19 cellular contexts compared by ENCODE assay signal in genomic region chr7:101783381-101784181, GRCh38. TPM values are rescaled to one million over a fixed set of nuclear protein-coding genes. Genes with fewer than 3 reads are reported as not detected.
DNase-seq lines count a peak whose midpoint lies in the region; ATAC-seq, FAIRE-seq and TF ChIP-seq lines count a peak whose summit lies in the region.
"Had no signal": no experiment of that assay in that cellular context is flagged by ENCODE, and none has a peak within 500 bp of the region (broad histone marks: within the 10 kb centered on the region; RNA-seq: fewer than 3 reads in every experiment).

No MANE protein-coding gene starts in this region.

- peaks cover 12 to 24% (median 17%) of the 10 kb centered on the region in 10 experiments for H3K4me1 ChIP-seq in BLaER1 treated with 17β-estradiol and CSF1 and Interleukin-3, amounts not matched to agents 10 nM and 100 nM
- H3K4me1 ChIP-seq in HepG2 (ENCODE audit: insufficient read depth, low read length) (peaks cover 17% of the 10 kb centered on the region), small intestine (ENCODE audit: control insufficient read depth in 2 of 2, insufficient read depth in 1 of 2, low read depth in 1 of 2, low read length in 1 of 2) (peaks cover 2% of the 10 kb centered on the region in 2 donors)

- H3K9ac ChIP-seq in BLaER1 treated with 17β-estradiol and CSF1 and Interleukin-3, amounts not matched to agents 10 nM and 100 nM: no peak overlapping the region
- H3K9ac ChIP-seq in HepG2 (ENCODE audit: insufficient read depth, low read depth, low read length): no peak overlapping the region

- H3K4me2 ChIP-seq in BLaER1 treated with 17β-estradiol and CSF1 and Interleukin-3, amounts not matched to agents 10 nM and 100 nM: peak overlapping the region; percentile 33 to 61 (median 54); a peak in 21 of 22 replicates
- H3K4me2 ChIP-seq in HepG2 (ENCODE audit: low read depth, low read length): peak overlapping the region; percentile 44

- TF ChIP-seq POLR2A in HepG2 (IDR thresholded peaks at IDR 0.05; ENCODE audit: insufficient read depth in 1 of 2, low read depth in 2 of 2, low read length in 2 of 2): no peak

- DNase-seq in caudate nucleus (lab: John Stamatoyannopoulos, UW) (peak in 32 of 61 donors; percentile 2 to 77 (median 20)), HepG2 (ENCODE audit: low spot score) (no peak), small intestine (peak; percentile 92), ACHN (no peak), HuH-7.5 (ENCODE audit: low spot score) (no peak)
- DNase-seq: GOT3; NCI-H1092; NCI-H1436; NCI-H187 treated with DMSO at 0.1 percent for 48 hours; NCI-H345; NCI-H524; NCI-H774; NK-92 treated with Interleukin-12 subunit alpha and Interleukin-12 subunit beta, amount 100 ng/mL, for 24 hours had no signal

- no peak for TF ChIP-seq RAD21 in HepG2 (CRISPR knock-in tag; IDR thresholded peaks at IDR 0.05)

- peaks cover 11 to 16% (median 14%) of the 10 kb centered on the region in 11 experiments for H3K9me3 ChIP-seq in BLaER1 treated with 17β-estradiol and CSF1 and Interleukin-3, amounts not matched to agents 10 nM and 100 nM (replicated peaks in 1 of 11)
- H3K9me3 ChIP-seq in HepG2 (ENCODE audit: low read length) (no peaks in the 10 kb centered on the region), small intestine (ENCODE audit: control insufficient read depth, low read depth) (no peaks in the 10 kb centered on the region)
- H3K9me3 ChIP-seq: Peyer's patch had no signal

- in situ Hi-C loops in HepG2 (cut with HindIII; ENCODE audit: extremely low pct_ligation_motif_present, low pct_unique_long_range_greater_than_20kb): no loop called here
- in situ Hi-C loops in ACHN (cut with HindIII; ENCODE audit: low pct_ligation_motif_present, low pct_unique_long_range_greater_than_20kb, low sequenced_read_pairs): no loop called here

- CTCF ChIA-PET in HepG2 (lab: Yijun Ruan, JAX; ENCODE audit: low intra/inter-chr PET ratio, low total read pairs): no interaction called here

- POLR2A ChIA-PET in HepG2 (lab: Yijun Ruan, JAX): no interaction called here

- no peak overlapping the region for H3K27ac ChIP-seq in BLaER1 treated with 17β-estradiol and CSF1 and Interleukin-3, amounts not matched to agents 10 nM and 100 nM
- no peak overlapping the region for H3K27ac ChIP-seq in caudate nucleus (ENCODE audit: low read depth, low read length)
- H3K27ac ChIP-seq in HepG2 (ENCODE audit: extremely low read length, insufficient read depth, low read length): no peak overlapping the region
- peak overlapping the region in 1 of 2 donors; percentile 69 for H3K27ac ChIP-seq in small intestine (ENCODE audit: low read depth in 1 of 2, low read length in 1 of 2)
- H3K27ac ChIP-seq: Peyer's patch had no signal

- TF ChIP-seq CTCF in HepG2 (CRISPR knock-in tag; IDR thresholded peaks at IDR 0.05): no peak

- TF ChIP-seq EP300 in HepG2 (IDR thresholded peaks at IDR 0.05; ENCODE audit: low read depth in 2 of 2, low read length in 2 of 2) (no peak), HepG2 (CRISPR knock-in tag; IDR thresholded peaks at IDR 0.05; ENCODE audit: borderline replicate concordance) (no peak)

- H3K36me3 ChIP-seq in BLaER1 treated with 17β-estradiol and CSF1 and Interleukin-3, amounts not matched to agents 10 nM and 100 nM: no peaks in the 10 kb centered on the region
- H3K36me3 ChIP-seq in HepG2 (replicated peaks in 1 of 2; ENCODE audit: control insufficient read depth in 1 of 2, insufficient read depth in 2 of 2, low read length in 2 of 2) (no peaks in the 10 kb centered on the region), small intestine (ENCODE audit: control insufficient read depth in 2 of 2, insufficient read depth in 2 of 2, low read length in 2 of 2) (no peaks in the 10 kb centered on the region)
- H3K36me3 ChIP-seq: Peyer's patch had no signal

- BruUV-seq in HepG2 (replicated peaks; lab: Mats Ljungman, UMichigan): no TSS peak

- H3K4me3 ChIP-seq in BLaER1 treated with 17β-estradiol and CSF1 and Interleukin-3, amounts not matched to agents 10 nM and 100 nM: no peak overlapping the region
- H3K4me3 ChIP-seq in HepG2 (replicated peaks in 1 of 3; ENCODE audit: insufficient read depth in 1 of 3, low read depth in 2 of 3, low read length in 3 of 3) (no peak overlapping the region), small intestine (ENCODE audit: low read depth in 1 of 2, low read length in 2 of 2) (no peak overlapping the region)
- H3K4me3 ChIP-seq: Peyer's patch had no signal

- intact Hi-C loops in HepG2 (cut with micrococcal nuclease; ENCODE audit: unreplicated experiment): no loop called here

- WGBS in HepG2 (ENCODE audit: low lambda C conversion rate): 31% methylated on average over 9 of the region's 10 CpGs
- 20 to 49% (median 29%) methylated on average over 10 of the region's 10 CpGs for WGBS in small intestine, 3 donors

- ATAC-seq in HepG2: no peak
- ATAC-seq in HG02642 (IDR thresholded peaks at IDR 0.05; ENCODE audit: poor library complexity, unreplicated experiment): no peak
- ATAC-seq: HCT116 had no signal

- no peak overlapping the region for H2AFZ ChIP-seq in HepG2 (ENCODE audit: low read length)

- no peaks in the 10 kb centered on the region for H4K20me1 ChIP-seq in BLaER1 treated with 17β-estradiol and CSF1 and Interleukin-3, amounts not matched to agents 10 nM and 100 nM
- no peaks in the 10 kb centered on the region for H4K20me1 ChIP-seq in HepG2 (ENCODE audit: insufficient read depth, low read length)

- H3K27me3 ChIP-seq in BLaER1 treated with 17β-estradiol and CSF1 and Interleukin-3, amounts not matched to agents 10 nM and 100 nM: no peaks in the 10 kb centered on the region
- peaks cover 0 to 6% of the 10 kb centered on the region in 2 experiments; a peak in 2 of 5 replicates for H3K27me3 ChIP-seq in HepG2 (ENCODE audit: control insufficient read depth in 1 of 2, insufficient read depth in 2 of 2, low read length in 2 of 2)
- H3K27me3 ChIP-seq in small intestine (ENCODE audit: control insufficient read depth in 2 of 2, insufficient read depth in 2 of 2, low read length in 2 of 2): no peaks in the 10 kb centered on the region
- H3K27me3 ChIP-seq: Peyer's patch had no signal

- H3K79me2 ChIP-seq in HepG2 (ENCODE audit: insufficient read depth, low read length): no peaks in the 10 kb centered on the region

- FAIRE-seq in HepG2 (lab: Jason Lieb, UNC): no peak
- FAIRE-seq in small intestine (lab: Jason Lieb, UNC): no peak
- FAIRE-seq: D721Med, GM18507 had no signal

TF ChIP-seq in HepG2, 621 proteins besides CTCF, POLR2A, EP300 and RAD21:
- TF ChIP-seq TEAD3 (CRISPR knock-in tag; optimal IDR thresholded peaks at IDR 0.05; ENCODE audit: borderline replicate concordance): peak; percentile 3
- no peak for TF ChIP-seq TRIM24 (CRISPR knock-in tag; IDR thresholded peaks at IDR 0.05)

RNA-seq across cellular contexts. Expression of gene CUX1, which starts 33.8 kb away (rescaled TPM):
- 13.7 and 21.7 TPM in 2 replicates for total RNA-seq in HepG2 (2016; rRNA removed; fragmentation: Illumina TruSeq; extraction: Trizol)
- total RNA-seq in HepG2 (2016; cell fraction: cytosol; rRNA removed; fragmentation: Illumina TruSeq; extraction: Trizol; ENCODE audit: low read depth): 11.4 and 13.0 TPM in 2 replicates
- total RNA-seq in HepG2 (2016; cell fraction: insoluble cytoplasmic fraction; rRNA removed; fragmentation: Illumina TruSeq; extraction: Trizol): 13.2 and 19.0 TPM in 2 replicates
- 12.9 and 17.8 TPM in 2 replicates for total RNA-seq in HepG2 (2016; cell fraction: membrane; rRNA removed; fragmentation: Illumina TruSeq; extraction: Trizol)
- 34.3 and 34.4 TPM in 2 replicates for total RNA-seq in HepG2 (2016; cell fraction: nucleus; rRNA removed; fragmentation: Illumina TruSeq; extraction: Trizol)
- polyA plus RNA-seq in HepG2 (2011; rRNA removed) (14.9 and 17.8 TPM in 2 replicates), small intestine (10 to 100 TPM; 29.2 to 32.9 (median 31.8) TPM)
- 11.7 and 14.5 TPM in 2 replicates for polyA plus RNA-seq in HepG2 (2011; cell fraction: cytosol; rRNA removed)
- 19.5 and 20.4 TPM in 2 replicates for polyA plus RNA-seq in HepG2 (2011; cell fraction: nucleus; rRNA removed)
- 17.6 and 19.7 TPM in 2 replicates for polyA plus RNA-seq in HepG2 (2012)
- polyA plus RNA-seq in HepG2 (2016; cell fraction: cytosol; fragmentation: Illumina TruSeq; extraction: Trizol; ENCODE audit: low read depth): 7.4 and 8.5 TPM in 2 replicates
- polyA plus RNA-seq in HepG2 (2016; cell fraction: insoluble cytoplasmic fraction; fragmentation: Illumina TruSeq; extraction: Trizol; ENCODE audit: low read depth): 16.3 and 20.7 TPM in 2 replicates
- 17.8 and 18.3 TPM in 2 replicates for polyA plus RNA-seq in HepG2 (2016; cell fraction: membrane; fragmentation: Illumina TruSeq; extraction: Trizol; ENCODE audit: low read depth)
- polyA plus RNA-seq in HepG2 (2016; cell fraction: nucleus; fragmentation: Illumina TruSeq; extraction: Trizol; ENCODE audit: insufficient read depth, low read depth): 20.0 and 22.4 TPM in 2 replicates
- 17.5 and 23.0 TPM in 2 replicates for polyA minus RNA-seq in HepG2 (2011; rRNA and poly(A)+ RNA removed; ENCODE audit: low replicate concordance)
- polyA minus RNA-seq in HepG2 (2011; cell fraction: cytosol; rRNA and poly(A)+ RNA removed): 9.6 and 10.6 TPM in 2 replicates
- polyA minus RNA-seq in HepG2 (2011; cell fraction: nucleus; rRNA and poly(A)+ RNA removed): 65.1 and 68.5 TPM in 2 replicates

Comparison
In these comparisons a context has a peak if more than half of its experiments do, and no peak if none do; other contexts are left out.
1. DNase-seq: peak in caudate nucleus (32 of 61) and small intestine (single experiment); none in HepG2 (single experiment), ACHN (single experiment) and HuH-7.5 (single experiment).